In the genomic region with DNA sequence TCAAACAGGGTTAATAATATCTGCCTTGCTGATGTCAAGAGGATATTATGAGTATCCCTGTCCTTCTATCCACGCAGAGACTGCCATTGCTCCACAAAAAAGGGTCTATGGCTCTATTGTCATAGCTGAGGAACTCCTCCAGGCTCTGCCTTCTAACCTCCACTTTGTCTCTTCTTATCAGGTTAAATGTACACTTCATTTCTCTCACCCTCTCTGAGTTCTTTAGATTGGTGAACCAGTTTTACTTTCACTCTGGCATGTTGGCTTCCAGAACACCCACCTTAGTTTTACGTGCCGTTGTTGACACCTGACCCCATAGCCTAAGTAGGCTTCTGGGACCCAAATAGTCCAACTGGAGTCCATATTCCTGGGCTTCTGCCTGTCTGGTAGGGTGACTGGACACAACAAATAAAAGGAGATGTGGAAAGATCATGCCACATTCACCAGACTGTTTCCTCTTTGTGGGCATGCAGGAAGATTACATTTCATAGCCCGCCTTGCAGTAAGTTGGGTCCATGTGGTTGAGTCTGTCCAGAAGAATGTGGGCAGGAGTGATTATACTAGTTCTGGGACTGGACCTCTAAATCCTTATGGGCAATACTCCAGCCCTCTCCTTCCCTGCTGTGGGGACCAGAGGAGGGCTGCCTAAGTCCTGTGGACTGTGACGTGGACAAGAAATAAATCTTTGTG, we compare ENCODE assay signal across 33 cellular contexts.
"Had no signal": no experiment of that assay in that cellular context is flagged by ENCODE, and none has a peak within 500 bp of the region (broad histone marks: within the 10 kb centered on the region; RNA-seq: fewer than 3 reads in every experiment).

No MANE protein-coding gene starts in this region.

- H3K27me3 Mint-ChIP-seq: activated CD4-positive, alpha-beta memory T cell treated with anti-CD3 and anti-CD28 coated beads for 36 hours; activated CD4-positive, alpha-beta T cell treated with anti-CD3 and anti-CD28 coated beads, Interleukin-2, amount 10 ng/mL, durations not matched to agents 24 days and 14 days; activated naive CD8-positive, alpha-beta T cell treated with anti-CD3 and anti-CD28 coated beads for 36 hours; brain; stimulated activated memory B cell treated with anti-CD40 and anti-IgM and Interleukin-4, amounts not matched to agents 10 μg/mL and 1 μg/mL and 100 μg/mL, for 72 hours had no signal

- H3K27ac Mint-ChIP-seq: activated CD4-positive, alpha-beta memory T cell treated with anti-CD3 and anti-CD28 coated beads for 36 hours; activated CD4-positive, alpha-beta T cell treated with anti-CD3 and anti-CD28 coated beads, Interleukin-2, amount 10 ng/mL, durations not matched to agents 24 days and 14 days; activated naive CD4-positive, alpha-beta T cell treated with anti-CD3 and anti-CD28 coated beads for 36 hours; activated naive CD8-positive, alpha-beta T cell treated with anti-CD3 and anti-CD28 coated beads for 36 hours; activated T-helper 1 cell treated with anti-CD3 and anti-CD28 coated beads, Interleukin-12 subunit alpha, Interleukin-12 subunit beta, Interleukin-2, Interleukin-4 antibody, amounts not matched to agents 30 ng/mL and 10 ng/mL and 1 ng/mL, durations not matched to agents 14 hours and 24 hours and 36 hours; brain; mesothelial cell of epicardium; naive thymus-derived CD8-positive, alpha-beta T cell; stimulated activated memory B cell treated with anti-CD40 and anti-IgM and Interleukin-4, amounts not matched to agents 10 μg/mL and 1 μg/mL and 100 μg/mL, for 72 hours had no signal

- H3K4me1 ChIP-seq: ascending aorta, colonic mucosa, foreskin keratinocyte, parathyroid adenoma, psoas muscle, sigmoid colon, stomach, suprapubic skin, tibial artery had no signal

- H3K27me3 ChIP-seq: ascending aorta, cardiac muscle cell, colonic mucosa, foreskin keratinocyte, heart left ventricle, sigmoid colon, suprapubic skin, tibial artery had no signal

- H3K4me3 Mint-ChIP-seq: activated CD4-positive, alpha-beta memory T cell treated with anti-CD3 and anti-CD28 coated beads for 36 hours; activated CD4-positive, alpha-beta T cell treated with anti-CD3 and anti-CD28 coated beads, Interleukin-2, amount 10 ng/mL, durations not matched to agents 24 days and 14 days; activated naive CD4-positive, alpha-beta T cell treated with anti-CD3 and anti-CD28 coated beads for 36 hours; activated naive CD8-positive, alpha-beta T cell treated with anti-CD3 and anti-CD28 coated beads for 36 hours; activated T-helper 1 cell treated with anti-CD3 and anti-CD28 coated beads, Interleukin-12 subunit alpha, Interleukin-12 subunit beta, Interleukin-2, Interleukin-4 antibody, amounts not matched to agents 30 ng/mL and 10 ng/mL and 1 ng/mL, durations not matched to agents 14 hours and 24 hours and 36 hours; brain; mesothelial cell of epicardium; naive thymus-derived CD8-positive, alpha-beta T cell; neural crest cell; stimulated activated memory B cell treated with anti-CD40 and anti-IgM and Interleukin-4, amounts not matched to agents 10 μg/mL and 1 μg/mL and 100 μg/mL, for 72 hours had no signal

- H3K36me3 ChIP-seq: ascending aorta, cardiac muscle cell, colonic mucosa, heart left ventricle, sigmoid colon, stomach, suprapubic skin, tibial artery had no signal

- H3K9me3 Mint-ChIP-seq: activated CD4-positive, alpha-beta memory T cell treated with anti-CD3 and anti-CD28 coated beads for 36 hours; activated CD4-positive, alpha-beta T cell treated with anti-CD3 and anti-CD28 coated beads, Interleukin-2, amount 10 ng/mL, durations not matched to agents 24 days and 14 days; activated naive CD4-positive, alpha-beta T cell treated with anti-CD3 and anti-CD28 coated beads for 36 hours; activated naive CD8-positive, alpha-beta T cell treated with anti-CD3 and anti-CD28 coated beads for 36 hours; activated T-helper 1 cell treated with anti-CD3 and anti-CD28 coated beads, Interleukin-12 subunit alpha, Interleukin-12 subunit beta, Interleukin-2, Interleukin-4 antibody, amounts not matched to agents 30 ng/mL and 10 ng/mL and 1 ng/mL, durations not matched to agents 14 hours and 24 hours and 36 hours; neural crest cell had no signal

- ATAC-seq: foreskin keratinocyte; heart left ventricle; naive thymus-derived CD8-positive, alpha-beta T cell; psoas muscle; stimulated activated memory B cell treated with anti-CD40 and anti-IgM and Interleukin-4, amounts not matched to agents 10 μg/mL and 1 μg/mL and 100 μg/mL, for 72 hours had no signal

- H3K9me3 ChIP-seq: ascending aorta, colonic mucosa, psoas muscle, sigmoid colon, stomach, suprapubic skin had no signal

- H3K4me3 ChIP-seq: ascending aorta, cardiac muscle cell, colonic mucosa, heart left ventricle, psoas muscle, sigmoid colon, smooth muscle cell, stomach, suprapubic skin, tibial artery had no signal

- H3K36me3 Mint-ChIP-seq: activated CD4-positive, alpha-beta memory T cell treated with anti-CD3 and anti-CD28 coated beads for 36 hours; activated naive CD8-positive, alpha-beta T cell treated with anti-CD3 and anti-CD28 coated beads for 36 hours; brain; mesothelial cell of epicardium; naive thymus-derived CD8-positive, alpha-beta T cell; stimulated activated memory B cell treated with anti-CD40 and anti-IgM and Interleukin-4, amounts not matched to agents 10 μg/mL and 1 μg/mL and 100 μg/mL, for 72 hours had no signal

- H3K9ac ChIP-seq: parathyroid adenoma had no signal

- H2AFZ ChIP-seq: parathyroid adenoma had no signal

- H3K4me1 Mint-ChIP-seq: activated CD4-positive, alpha-beta T cell treated with anti-CD3 and anti-CD28 coated beads, Interleukin-2, amount 10 ng/mL, durations not matched to agents 24 days and 14 days; activated naive CD8-positive, alpha-beta T cell treated with anti-CD3 and anti-CD28 coated beads for 36 hours; mesothelial cell of epicardium; neural crest cell had no signal

- DNase-seq: activated CD4-positive, alpha-beta memory T cell treated with anti-CD3 and anti-CD28 coated beads for 36 hours; activated CD4-positive, alpha-beta T cell treated with anti-CD3 and anti-CD28 coated beads, Interleukin-2, amount 10 ng/mL, durations not matched to agents 24 days and 14 days; activated CD8-positive, alpha-beta memory T cell treated with anti-CD3 and anti-CD28 coated beads, Interleukin-2, amount 50 U/mL, for 4 hours; activated effector memory CD4-positive, alpha-beta T cell treated with anti-CD3 and anti-CD28 coated beads, Interleukin-2, amount 50 U/mL, for 16 hours; activated naive CD4-positive, alpha-beta T cell treated with anti-CD3 and anti-CD28 coated beads for 36 hours; activated naive CD8-positive, alpha-beta T cell treated with anti-CD3 and anti-CD28 coated beads for 36 hours; activated T-cell treated with anti-CD3 and anti-CD28 coated beads, Interleukin-2, amount 50 U/mL, for 1 hour; cerebellar nuclear complex; colonic mucosa; effector memory CD4-positive, alpha-beta T cell; foreskin keratinocyte; heart left ventricle; naive thymus-derived CD8-positive, alpha-beta T cell; nucleus accumbens; psoas muscle; sigmoid colon; stimulated activated CD4-positive, alpha-beta T cell treated with anti-CD3 and anti-CD28 coated beads, Interleukin-1b, Interleukin-23, amount 100 ng/mL, for 48 hours; stimulated activated CD4-positive, alpha-beta T cell treated with anti-CD3 and anti-CD28 coated beads, Interleukin-4, amount 100 ng/mL, for 4 hours; stimulated activated CD8-positive, alpha-beta memory T cell treated with anti-CD3 and anti-CD28 coated beads, Interleukin-4, amount 100 ng/mL, for 48 hours; stomach; T-helper 1 cell; tibial artery had no signal

- H3K4me2 ChIP-seq: smooth muscle cell had no signal

- H3K27ac ChIP-seq: ascending aorta, cardiac muscle cell, colonic mucosa, foreskin keratinocyte, heart left ventricle, parathyroid adenoma, psoas muscle, sigmoid colon, stomach, suprapubic skin, tibial artery, VCaP had no signal

- H3K79me2 ChIP-seq: parathyroid adenoma had no signal
